2 cellular contexts compared by ENCODE assay signal in genomic region chr19:647566-648284, GRCh38.
TF ChIP-seq lines count a peak whose summit lies in the region.

No MANE protein-coding gene starts in this region.

TF ChIP-seq in HCT116, 20 proteins besides CTCF, POLR2A, EP300 and RAD21:
- TF ChIP-seq ZBTB33 (IDR thresholded peaks at IDR 0.05; ENCODE audit: extremely low read depth, insufficient replicate concordance, low read length), result no peak
- TF ChIP-seq CEBPB (IDR thresholded peaks at IDR 0.05; ENCODE audit: low read depth), result no peak
- TF ChIP-seq JUND (IDR thresholded peaks at IDR 0.05), result no peak
- no peak for TF ChIP-seq EGR1 (IDR thresholded peaks at IDR 0.05; ENCODE audit: low read depth)
- no peak for TF ChIP-seq MAX (IDR thresholded peaks at IDR 0.05)
- no peak for TF ChIP-seq TCF7L2 (IDR thresholded peaks at IDR 0.05; ENCODE audit: borderline replicate concordance, extremely low read depth, insufficient read depth, insufficient read length)
- TF ChIP-seq ZNF274 (IDR thresholded peaks at IDR 0.05; ENCODE audit: low read depth, low read length), result no peak
- no peak for TF ChIP-seq ATF3 (IDR thresholded peaks at IDR 0.05)
- no peak for TF ChIP-seq SIN3A (IDR thresholded peaks at IDR 0.05; ENCODE audit: low read depth)
- TF ChIP-seq EZH2phosphoT487 (IDR thresholded peaks at IDR 0.05; ENCODE audit: borderline replicate concordance), result no peak
- no peak for TF ChIP-seq CBX3 (IDR thresholded peaks at IDR 0.05; ENCODE audit: low read depth)
- TF ChIP-seq EZH2 (IDR thresholded peaks at IDR 0.05), result no peak
- no peak for TF ChIP-seq REST (IDR thresholded peaks at IDR 0.05; ENCODE audit: low read depth)
- no peak for TF ChIP-seq FOSL1 (IDR thresholded peaks at IDR 0.05; ENCODE audit: low read depth)
- TF ChIP-seq YY1 (IDR thresholded peaks at IDR 0.05; ENCODE audit: extremely low read depth, insufficient replicate concordance, low read depth, low read length), result no peak
- no peak for TF ChIP-seq SRF (IDR thresholded peaks at IDR 0.05; ENCODE audit: low read depth)
- TF ChIP-seq POLR2AphosphoS5 (IDR thresholded peaks at IDR 0.05; ENCODE audit: low read depth, low read length), result no peak
- no peak for TF ChIP-seq ZFX (IDR thresholded peaks at IDR 0.05)
- TF ChIP-seq ELF1 (IDR thresholded peaks at IDR 0.05; ENCODE audit: borderline replicate concordance, low read depth), result no peak
- no peak for TF ChIP-seq SP1 (IDR thresholded peaks at IDR 0.05; ENCODE audit: low read depth)

TF ChIP-seq in GM12878, 131 proteins besides CTCF, POLR2A, EP300 and RAD21:
- TF ChIP-seq PAX5 (IDR thresholded peaks at IDR 0.05; ENCODE audit: borderline replicate concordance, low read depth, low read length), result peak; percentile 83; the same call in 1 of the 2 replicates
- no peak for TF ChIP-seq RBBP5 (conservative IDR thresholded peaks at IDR 0.05)
